ENCODE assay signal across 32 cellular contexts in genomic region chr13:27289016-27289665, GRCh38. TPM values are rescaled to one million over a fixed set of nuclear protein-coding genes. Genes with fewer than 3 reads are reported as not detected.
DNase-seq lines count a peak whose midpoint lies in the region; ATAC-seq and TF ChIP-seq lines count a peak whose summit lies in the region.
"Had no signal": no experiment of that assay in that cellular context is flagged by ENCODE, and none has a peak within 500 bp of the region (broad histone marks: within the 10 kb centered on the region; RNA-seq: fewer than 3 reads in every experiment).

No MANE protein-coding gene starts in this region.

- H3K9me3 Mint-ChIP-seq in nephron progenitor cell (peaks cover 4% of the 10 kb centered on the region), neural progenitor cell (no peaks in the 10 kb centered on the region)
- H3K9me3 Mint-ChIP-seq: activated T-helper 2 cell treated with anti-CD3 and anti-CD28 coated beads, Interferon-gamma antibody, Interleukin-2, Interleukin-4, amounts not matched to agents 10 μg/mL and 5 μg/mL and 100 μg/mL, durations not matched to agents 14 hours and 24 hours and 36 hours had no signal

- H3K79me2 ChIP-seq in DOHH2 (ENCODE audit: control insufficient read depth, low read length) (no peaks in the 10 kb centered on the region), neural progenitor cell (ENCODE audit: low read depth) (no peaks in the 10 kb centered on the region)

- H3K4me2 ChIP-seq in DOHH2 (ENCODE audit: low read length) (peak overlapping the region; percentile 45), neural progenitor cell (no peak overlapping the region)
- H3K4me2 ChIP-seq: A549 had no signal

- H3K9me3 ChIP-seq in DOHH2 (ENCODE audit: control insufficient read depth, insufficient read depth, low read length), result no peaks in the 10 kb centered on the region
- no peaks in the 10 kb centered on the region for H3K9me3 ChIP-seq in SJSA1 (replicated peaks)
- H3K9me3 ChIP-seq in neural progenitor cell (ENCODE audit: low read depth), result no peaks in the 10 kb centered on the region
- H3K9me3 ChIP-seq: A549, pancreas, stomach, transverse colon had no signal

- H3K27me3 Mint-ChIP-seq in nephron progenitor cell (ENCODE audit: low read depth, poor library complexity) (peaks cover 6% of the 10 kb centered on the region), neural progenitor cell (ENCODE audit: insufficient read depth, low read depth) (no peaks in the 10 kb centered on the region)
- H3K27me3 Mint-ChIP-seq: activated naive CD8-positive, alpha-beta T cell; CD4-positive, alpha-beta memory T cell had no signal

- TF ChIP-seq CTCF in DOHH2 (IDR thresholded peaks at IDR 0.05; ENCODE audit: low read depth, low read length, poor library complexity, severe bottlenecking) (no peak), nephron progenitor cell (IDR thresholded peaks at IDR 0.05) (no peak), neural progenitor cell (IDR thresholded peaks at IDR 0.05) (no peak)

- no peak for ATAC-seq in GM21786 (IDR thresholded peaks at IDR 0.05; ENCODE audit: unreplicated experiment)
- ATAC-seq: A549; activated CD8-positive, alpha-beta T cell treated with anti-CD3 and anti-CD28 coated beads, Interleukin-2, amount 10 ng/mL, durations not matched to agents 7 days and 5 days had no signal

- no peak overlapping the region for H2AFZ ChIP-seq in neural progenitor cell (replicated peaks)

- H3K27ac Mint-ChIP-seq in nephron progenitor cell (peak overlapping the region; percentile 61), neural progenitor cell (no peak overlapping the region)
- H3K27ac Mint-ChIP-seq: activated CD8-positive, alpha-beta T cell treated with anti-CD3 and anti-CD28 coated beads, Interleukin-2, amount 10 ng/mL, durations not matched to agents 7 days and 5 days; activated naive CD8-positive, alpha-beta T cell; activated T-helper 2 cell treated with anti-CD3 and anti-CD28 coated beads, Interferon-gamma antibody, Interleukin-2, Interleukin-4, amounts not matched to agents 10 μg/mL and 5 μg/mL and 100 μg/mL, durations not matched to agents 14 hours and 24 hours and 36 hours had no signal

- H3K4me3 ChIP-seq in DOHH2 (ENCODE audit: low read length) (peak overlapping the region; percentile 9; the same call in 1 of the 2 replicates), SJSA1 (no peak overlapping the region), neural progenitor cell (no peak overlapping the region)
- H3K4me3 ChIP-seq: A549, coronary artery, lung, pancreas, stomach, transverse colon had no signal

- DNase-seq in SJSA1 (ENCODE audit: low read depth in 1 of 2, low spot score in 2 of 2) (peak in 1 of 2 experiments; percentile 72), glomerular visceral epithelial cell (ENCODE audit: extremely low spot score) (peak; percentile 46), nephron progenitor cell (no peak), neural progenitor cell (ENCODE audit: low spot score) (no peak), NCI-H524 treated with DMSO at 0.1 percent for 48 hours (lab: John Stamatoyannopoulos, UW) (no peak), NCI-H510A (lab: John Stamatoyannopoulos, UW) (no peak)
- DNase-seq: activated CD4-positive, alpha-beta T cell treated with anti-CD3 and anti-CD28 coated beads for 4 hours; activated CD8-positive, alpha-beta T cell treated with anti-CD3 and anti-CD28 coated beads, Interleukin-2, amount 10 ng/mL, durations not matched to agents 7 days and 5 days; activated T-cell treated with anti-CD3 and anti-CD28 coated beads for 4 hours; AML-193; CD4-positive, alpha-beta memory T cell; effector memory CD4-positive, alpha-beta T cell; GOT3; islet precursor cell; Kasumi-1; NCI-H1436; pancreas; right cardiac atrium; stimulated activated CD4-positive, alpha-beta T cell treated with anti-CD3 and anti-CD28 coated beads, Interleukin-2, amount 100 ng/mL, for 24 hours; stomach; T1000; transverse colon; WERI-Rb-1 had no signal

- no peak overlapping the region for H3K9ac ChIP-seq in neural progenitor cell

- H3K4me3 Mint-ChIP-seq in nephron progenitor cell (no peak overlapping the region), neural progenitor cell (no peak overlapping the region)
- H3K4me3 Mint-ChIP-seq: activated CD8-positive, alpha-beta T cell treated with anti-CD3 and anti-CD28 coated beads, Interleukin-2, amount 10 ng/mL, durations not matched to agents 7 days and 5 days; activated naive CD8-positive, alpha-beta T cell; CD4-positive, alpha-beta memory T cell had no signal

- H3K27ac ChIP-seq in DOHH2 (ENCODE audit: low read depth, low read length) (peak overlapping the region; percentile 52), SJSA1 (peak overlapping the region; percentile 39; the same call in 1 of the 2 replicates), neural progenitor cell (no peak overlapping the region)
- H3K27ac ChIP-seq: A549, epithelial cell of prostate, pancreas, RWPE1, stomach, transverse colon, WERI-Rb-1 had no signal

- no peaks in the 10 kb centered on the region for H3K36me3 ChIP-seq in DOHH2 (ENCODE audit: control insufficient read depth, low read length)
- H3K36me3 ChIP-seq in SJSA1, result no peaks in the 10 kb centered on the region
- no peaks in the 10 kb centered on the region for H3K36me3 ChIP-seq in neural progenitor cell
- H3K36me3 ChIP-seq: pancreas, stomach, transverse colon, WERI-Rb-1 had no signal

- H3K36me3 Mint-ChIP-seq in nephron progenitor cell (ENCODE audit: low read depth) (no peaks in the 10 kb centered on the region), neural progenitor cell (no peaks in the 10 kb centered on the region)
- H3K36me3 Mint-ChIP-seq: activated naive CD8-positive, alpha-beta T cell; CD4-positive, alpha-beta memory T cell had no signal

- H3K4me1 ChIP-seq in DOHH2 (ENCODE audit: control insufficient read depth, low read length), result peaks cover 79% of the 10 kb centered on the region
- peaks cover 34% of the 10 kb centered on the region for H3K4me1 ChIP-seq in SJSA1 (replicated peaks)
- H3K4me1 ChIP-seq in neural progenitor cell, result no peaks in the 10 kb centered on the region
- H3K4me1 ChIP-seq: A549, pancreas, stomach, transverse colon had no signal

- no peaks in the 10 kb centered on the region for H3K27me3 ChIP-seq in DOHH2 (ENCODE audit: control insufficient read depth, low read length)
- H3K27me3 ChIP-seq in SJSA1 (replicated peaks), result 0 out of 2 replicates have a peak, but pooled peaks cover 3% of the 10 kb centered on the region
- no peaks in the 10 kb centered on the region for H3K27me3 ChIP-seq in neural progenitor cell
- H3K27me3 ChIP-seq: pancreas, stomach, transverse colon had no signal

- H3K4me1 Mint-ChIP-seq in nephron progenitor cell, result peaks cover 30% of the 10 kb centered on the region
- no peaks in the 10 kb centered on the region for H3K4me1 Mint-ChIP-seq in neural progenitor cell

- H3K9me2 ChIP-seq in DOHH2 (replicated peaks; ENCODE audit: control insufficient read depth, low read length), result no peaks in the 10 kb centered on the region

- H4K20me1 ChIP-seq in DOHH2 (ENCODE audit: control insufficient read depth, insufficient read depth, low read depth, low read length), result no peaks in the 10 kb centered on the region
- H4K20me1 ChIP-seq in neural progenitor cell (ENCODE audit: low read depth), result no peaks in the 10 kb centered on the region

- H3F3A ChIP-seq in DOHH2 (ENCODE audit: control insufficient read depth, insufficient read depth) (peaks cover 34% of the 10 kb centered on the region), neural progenitor cell (ENCODE audit: low read depth) (peaks cover 5% of the 10 kb centered on the region)

RNA-seq across cellular contexts. Expression of gene RASL11A, which starts 18.5 kb away (rescaled TPM):
- 1.6 and 1.9 TPM in 2 replicates for total RNA-seq in SJSA1 (2014; rRNA removed; shearing (Covaris generic))
- total RNA-seq in neural progenitor cell (ENCODE audit: low replicate concordance), result 0.77 TPM in 1 of 2 replicates, not detected in the other

RNA-seq across cellular contexts. Expression of gene RPL21, which starts 37.8 kb away (rescaled TPM):
- 625 and 934 TPM in 2 replicates for total RNA-seq in SJSA1 (2014; rRNA removed; shearing (Covaris generic))
- total RNA-seq in neural progenitor cell (ENCODE audit: low replicate concordance), result 1,463 and 2,072 TPM in 2 replicates
